20 cellular contexts compared by ENCODE assay signal in genomic region chr2:168427451-168427850, GRCh38. TPM values are rescaled to one million over a fixed set of nuclear protein-coding genes. Genes with fewer than 3 reads are reported as not detected.
DNase-seq lines count a peak whose midpoint lies in the region; FAIRE-seq and TF ChIP-seq lines count a peak whose summit lies in the region.
"Had no signal": no experiment of that assay in that cellular context is flagged by ENCODE, and none has a peak within 500 bp of the region (broad histone marks: within the 10 kb centered on the region; RNA-seq: fewer than 3 reads in every experiment).

No MANE protein-coding gene starts in this region.

- H3K27me3 ChIP-seq in SK-N-SH (ENCODE audit: insufficient read depth) (no peaks in the 10 kb centered on the region), fibroblast of lung (ENCODE audit: control insufficient read depth, insufficient read depth, low read length) (no peaks in the 10 kb centered on the region), osteoblast (ENCODE audit: insufficient read depth, low read length) (no peaks in the 10 kb centered on the region), thyroid gland (no peaks in the 10 kb centered on the region)
- H3K27me3 ChIP-seq: upper lobe of left lung had no signal

- intact Hi-C loops in thyroid gland (cut with DNase I), result no loop called here

- H3K9ac ChIP-seq in SK-N-SH (no peak overlapping the region), fibroblast of lung (ENCODE audit: insufficient read depth, low read length) (no peak overlapping the region)

- H3K4me3 ChIP-seq in SK-N-SH (ENCODE audit: low read depth in 2 of 2, low read length in 1 of 2) (no peak overlapping the region), fibroblast of lung (replicated peaks in 1 of 4; ENCODE audit: control extremely low read depth in 1 of 4, insufficient read depth in 1 of 4, low read depth in 3 of 4, low read length in 4 of 4) (no peak overlapping the region), osteoblast (ENCODE audit: insufficient read depth, low read length) (no peak overlapping the region), thyroid gland (replicated peaks in 1 of 3) (no peak overlapping the region)
- H3K4me3 ChIP-seq: upper lobe of left lung had no signal

- no peak for TF ChIP-seq RAD21 in SK-N-SH (IDR thresholded peaks at IDR 0.05; ENCODE audit: low read length)

- H3K4me1 ChIP-seq in SK-N-SH (ENCODE audit: control insufficient read depth in 1 of 2, insufficient read depth in 2 of 2, low read depth in 1 of 2, low read length in 1 of 2) (peaks cover 0 to 16% of the 10 kb centered on the region in 2 experiments; a peak in 2 of 4 replicates), fibroblast of lung (ENCODE audit: control insufficient read depth, extremely low read depth, insufficient read depth, low read length) (no peaks in the 10 kb centered on the region), osteoblast (ENCODE audit: insufficient read depth, low read length) (no peaks in the 10 kb centered on the region), thyroid gland (no peaks in the 10 kb centered on the region)
- H3K4me1 ChIP-seq: upper lobe of left lung had no signal

- H3K36me3 ChIP-seq in SK-N-SH (replicated peaks in 1 of 2; ENCODE audit: control insufficient read depth in 1 of 2, insufficient read depth in 2 of 2, low read length in 1 of 2), result no peaks in the 10 kb centered on the region
- H3K36me3 ChIP-seq in fibroblast of lung (ENCODE audit: control insufficient read depth, insufficient read depth, low read length), result no peaks in the 10 kb centered on the region
- no peaks in the 10 kb centered on the region for H3K36me3 ChIP-seq in osteoblast (ENCODE audit: insufficient read depth, low read length)
- H3K36me3 ChIP-seq in thyroid gland, result no peaks in the 10 kb centered on the region
- H3K36me3 ChIP-seq: upper lobe of left lung had no signal

- no peak overlapping the region for H2AFZ ChIP-seq in SK-N-SH (ENCODE audit: low read depth)
- no peak overlapping the region for H2AFZ ChIP-seq in fibroblast of lung (ENCODE audit: low read length)
- H2AFZ ChIP-seq in osteoblast (ENCODE audit: low read length), result no peak overlapping the region

- H4K20me1 ChIP-seq in SK-N-SH (ENCODE audit: insufficient read depth) (no peaks in the 10 kb centered on the region), fibroblast of lung (ENCODE audit: control insufficient read depth, extremely low read depth, insufficient read depth, low read length) (no peaks in the 10 kb centered on the region), osteoblast (ENCODE audit: insufficient read depth, low read length) (no peaks in the 10 kb centered on the region)

- H3K4me2 ChIP-seq in SK-N-SH (no peak overlapping the region), fibroblast of lung (ENCODE audit: extremely low read depth, insufficient read depth, low read length) (no peak overlapping the region), osteoblast (ENCODE audit: insufficient read depth, low read length) (peak overlapping the region; percentile 49)

- H3K9me2 ChIP-seq in SK-N-SH, result no peaks in the 10 kb centered on the region

- POLR2A ChIA-PET in SK-N-SH (lab: Yijun Ruan, JAX), result no interaction called here

- CTCF ChIA-PET in SK-N-SH (lab: Yijun Ruan, JAX), result no interaction called here

- 29% methylated on average over 3 of the region's 3 CpGs for WGBS in SK-N-SH (ENCODE audit: low lambda C conversion rate)
- WGBS in thyroid gland, 2 donors, result 61 to 72% methylated on average over 3 of the region's 3 CpGs

- H3K79me2 ChIP-seq in SK-N-SH (ENCODE audit: insufficient read depth) (no peaks in the 10 kb centered on the region), fibroblast of lung (ENCODE audit: control insufficient read depth, insufficient read depth, low read length) (no peaks in the 10 kb centered on the region), osteoblast (ENCODE audit: insufficient read depth, low read length) (no peaks in the 10 kb centered on the region)

- DNase-seq in EH (ENCODE audit: low read depth) (peak; percentile 82), SK-N-SH (no peak), fibroblast of lung (ENCODE audit: low read depth in 2 of 2) (peak; percentile 91 to 95), osteoblast (ENCODE audit: insufficient read length, low spot score, missing footprints) (peak; percentile 69), germinal center (ENCODE audit: low spot score) (no peak), GM19239 (ENCODE audit: insufficient read length, low spot score) (no peak), thyroid gland (no peak)
- no peak for DNase-seq in activated naive CD4-positive, alpha-beta T cell treated with anti-CD3 and anti-CD28 coated beads, Interleukin-2, amount 50 U/mL, for 16 hours
- DNase-seq: activated CD8-positive, alpha-beta memory T cell treated with anti-CD3 and anti-CD28 coated beads, Interleukin-2, amount 50 U/mL, for 48 hours; activated naive CD8-positive, alpha-beta T cell treated with anti-CD3 and anti-CD28 coated beads for 36 hours; cortex of kidney; foreskin melanocyte; KBM-7; NCI-H1694 treated with DMSO at 0.1 percent for 48 hours; NCI-H526 treated with DMSO at 0.1 percent for 48 hours; stimulated activated CD4-positive, alpha-beta T cell treated with anti-CD3 and anti-CD28 coated beads, Interleukin-2, amount 100 ng/mL, for 48 hours; T-cell; upper lobe of left lung had no signal

- H3K9me3 ChIP-seq in SK-N-SH (no peaks in the 10 kb centered on the region), fibroblast of lung (ENCODE audit: control insufficient read depth, insufficient read depth, low read depth, low read length) (no peaks in the 10 kb centered on the region), osteoblast (ENCODE audit: low read depth, low read length) (no peaks in the 10 kb centered on the region), thyroid gland (no peaks in the 10 kb centered on the region)
- H3K9me3 ChIP-seq: upper lobe of left lung had no signal

- no peak for TF ChIP-seq POLR2A in thyroid gland (IDR thresholded peaks at IDR 0.05)

- TF ChIP-seq CTCF in SK-N-SH (IDR thresholded peaks at IDR 0.05), result no peak
- TF ChIP-seq CTCF in fibroblast of lung (conservative IDR thresholded peaks at IDR 0.05 in 1 of 2, IDR thresholded peaks at IDR 0.05 in 1 of 2; ENCODE audit: low read depth in 1 of 2, low read length in 2 of 2), result no peak
- TF ChIP-seq CTCF in osteoblast (IDR thresholded peaks at IDR 0.05; ENCODE audit: extremely low read depth, low read depth, low read length), result no peak
- TF ChIP-seq CTCF in thyroid gland (IDR thresholded peaks at IDR 0.05), result no peak

- no peak for TF ChIP-seq EP300 in SK-N-SH (IDR thresholded peaks at IDR 0.05; ENCODE audit: borderline replicate concordance in 1 of 2, low read depth in 1 of 2, low read length in 1 of 2)

- FAIRE-seq in GM19239 (lab: Jason Lieb, UNC), result no peak
- FAIRE-seq: keratinocyte had no signal

- H3K27ac ChIP-seq in SK-N-SH (ENCODE audit: low read depth in 2 of 2, low read length in 1 of 2) (peak overlapping the region in 1 of 2 experiments; percentile 43; a peak in 2 of 4 replicates), fibroblast of lung (ENCODE audit: insufficient read depth, low read length) (no peak overlapping the region), osteoblast (ENCODE audit: low read depth, low read length) (no peak overlapping the region), thyroid gland (no peak overlapping the region)
- H3K27ac ChIP-seq: C4-2B, upper lobe of left lung had no signal

- no peaks in the 10 kb centered on the region for H3F3A ChIP-seq in SK-N-SH (replicated peaks; ENCODE audit: insufficient read depth)

TF ChIP-seq in SK-N-SH, 30 proteins besides CTCF, POLR2A, EP300 and RAD21 (continues in another document):
- TF ChIP-seq SIN3A (IDR thresholded peaks at IDR 0.05; ENCODE audit: borderline replicate concordance, low read depth, low read length), result no peak
- TF ChIP-seq TEAD4 (IDR thresholded peaks at IDR 0.05; ENCODE audit: borderline replicate concordance, insufficient read depth), result no peak
- no peak for TF ChIP-seq USF1 (IDR thresholded peaks at IDR 0.05; ENCODE audit: borderline replicate concordance, low read depth)
- 0 out of 2 replicates have a peak, but pooled peaks have one; percentile 22 for TF ChIP-seq JUND (IDR thresholded peaks at IDR 0.05)
- TF ChIP-seq MEF2A (IDR thresholded peaks at IDR 0.05; ENCODE audit: borderline replicate concordance, low read depth), result no peak
- no peak for TF ChIP-seq CHD2 (IDR thresholded peaks at IDR 0.05; ENCODE audit: low read length, partially characterized antibody)
- TF ChIP-seq PBX3 (IDR thresholded peaks at IDR 0.05), result peak; percentile 30; the same call in 1 of the 2 replicates
- 0 out of 2 replicates have a peak, but pooled peaks have one; percentile 20 for TF ChIP-seq POLR2AphosphoS5 (IDR thresholded peaks at IDR 0.05; ENCODE audit: low read depth, low read length)
- no peak for TF ChIP-seq YY1 (IDR thresholded peaks at IDR 0.05; ENCODE audit: low read depth)
- no peak for TF ChIP-seq RCOR1 (IDR thresholded peaks at IDR 0.05; ENCODE audit: low read length)

RNA-seq across cellular contexts. Expression of gene CERS6, which starts 28.6 kb away (rescaled TPM):
- polyA plus RNA-seq in SK-N-SH (2012; rRNA removed) (1.8 and 2.5 TPM in 2 replicates), fibroblast of lung (6.3 and 7.2 TPM in 2 replicates)
- polyA plus RNA-seq in SK-N-SH (2012; cell fraction: cytosol; rRNA removed), result 4.0 and 4.3 TPM in 2 replicates
- 0.92 and 2.0 TPM in 2 replicates for polyA plus RNA-seq in SK-N-SH (2012; cell fraction: nucleus; rRNA removed)
- total RNA-seq in fibroblast of lung (13.9 and 16.5 TPM in 2 replicates), osteoblast (21.8 and 23.9 TPM in 2 replicates), thyroid gland (10 to 100 TPM; 35.7 to 60.6 (median 39.2) TPM)
- polyA plus RNA-seq in fibroblast of lung (2012), result 5.2 and 6.7 TPM in 2 replicates
- 3.8 and 4.9 TPM in 2 replicates for polyA minus RNA-seq in fibroblast of lung (ENCODE audit: low replicate concordance)

Comparison
In these comparisons a context has a peak if more than half of its experiments do, and no peak if none do; other contexts are left out.
1. DNase-seq: peak in EH (single experiment), fibroblast of lung (2 of 2) and osteoblast (single experiment); none in SK-N-SH (single experiment), germinal center (single experiment), GM19239 (single experiment), thyroid gland (0 of 2) and activated naive CD4-positive, alpha-beta T cell treated with anti-CD3 and anti-CD28 coated beads, Interleukin-2, amount 50 U/mL, for 16 hours (single experiment).